20 cellular contexts compared by ENCODE assay signal in the genomic region with DNA sequence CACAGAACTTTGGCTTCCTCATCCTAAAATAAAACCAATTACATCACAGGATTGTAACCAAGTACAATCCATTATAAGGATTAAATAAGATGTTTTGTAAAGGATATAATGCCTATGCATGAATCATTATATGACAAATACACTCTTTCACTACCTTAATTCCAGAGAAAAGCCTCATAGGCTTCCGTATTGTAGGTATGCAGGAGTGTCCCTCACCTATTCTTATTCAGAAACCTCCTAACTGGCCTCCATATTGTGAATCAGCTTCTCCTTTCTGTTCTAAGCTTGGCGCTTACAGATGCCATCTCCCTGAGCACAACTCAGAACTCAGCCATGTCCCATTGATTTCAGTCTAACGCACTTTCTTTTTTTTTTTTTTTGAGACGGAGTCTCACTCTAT.
DNase-seq lines count a peak whose midpoint lies in the region; ATAC-seq, FAIRE-seq and TF ChIP-seq lines count a peak whose summit lies in the region.
"Had no signal": no experiment of that assay in that cellular context is flagged by ENCODE, and none has a peak within 500 bp of the region (broad histone marks: within the 10 kb centered on the region; RNA-seq: fewer than 3 reads in every experiment).

No MANE protein-coding gene starts in this region.

- no peak overlapping the region for H4K91ac ChIP-seq in mesenchymal stem cell (ENCODE audit: low read length)

- no peak overlapping the region for H2BK5ac ChIP-seq in mesenchymal stem cell (ENCODE audit: low read depth, low read length, poor library complexity, severe bottlenecking)

- no peak overlapping the region for H3K9ac ChIP-seq in mesenchymal stem cell (ENCODE audit: low read length)
- H3K9ac ChIP-seq: GM23248 had no signal

- H3K36me3 ChIP-seq in RWPE2 (ENCODE audit: low read depth) (peaks cover 56% of the 10 kb centered on the region), bronchial epithelial cell (ENCODE audit: control insufficient read depth, insufficient read depth, low read length) (peaks cover 2% of the 10 kb centered on the region), esophagus (ENCODE audit: control insufficient read depth in 2 of 2, insufficient read depth in 2 of 2, low read length in 1 of 2) (no peaks in the 10 kb centered on the region), mesenchymal stem cell (ENCODE audit: control insufficient read depth in 1 of 2, insufficient read depth in 2 of 2, low read depth in 1 of 2, low read length in 2 of 2) (peaks cover 10 to 29% of the 10 kb centered on the region in 2 experiments)

- TF ChIP-seq CTCF in RWPE2 (IDR thresholded peaks at IDR 0.05; ENCODE audit: poor library complexity, severe bottlenecking) (no peak), bronchial epithelial cell (IDR thresholded peaks at IDR 0.05; ENCODE audit: insufficient read depth, low read length, severe bottlenecking) (no peak), foreskin keratinocyte (conservative IDR thresholded peaks at IDR 0.05) (no peak), GM10248 (IDR thresholded peaks at IDR 0.05; ENCODE audit: control extremely low read depth, extremely low read depth, low read depth, missing control alignments) (no peak)

- peak; percentile 47; the same call in 1 of the 3 replicates for ATAC-seq in RWPE2 (ENCODE audit: low read depth)
- peak; percentile 80 for ATAC-seq in foreskin keratinocyte
- no peak for ATAC-seq in HG02759 (IDR thresholded peaks at IDR 0.05; ENCODE audit: unreplicated experiment)
- ATAC-seq: HCT116 had no signal

- peak overlapping the region; percentile 6 for H3K27ac ChIP-seq in RWPE2 (ENCODE audit: poor library complexity, severe bottlenecking)
- H3K27ac ChIP-seq in esophagus (ENCODE audit: low read depth in 2 of 2, low read length in 1 of 2) = peak overlapping the region; percentile 21 to 30
- H3K27ac ChIP-seq in foreskin keratinocyte = peak overlapping the region; percentile 56
- H3K27ac ChIP-seq in mesenchymal stem cell (ENCODE audit: low read length, poor library complexity, severe bottlenecking) = no peak overlapping the region
- H3K27ac ChIP-seq: GM23248 had no signal

- H2AFZ ChIP-seq in mesenchymal stem cell (ENCODE audit: low read depth, low read length) = no peak overlapping the region
- H2AFZ ChIP-seq: GM23248 had no signal

- no peak overlapping the region for H2AK5ac ChIP-seq in mesenchymal stem cell (ENCODE audit: low read length, severe bottlenecking)

- H3K4me1 ChIP-seq in RWPE2 (ENCODE audit: insufficient read depth, poor library complexity, severe bottlenecking) (peaks cover 5% of the 10 kb centered on the region), esophagus (ENCODE audit: control insufficient read depth in 2 of 2, insufficient read depth in 2 of 2, low read length in 1 of 2) (no peaks in the 10 kb centered on the region), foreskin keratinocyte (peaks cover 16% of the 10 kb centered on the region), mesenchymal stem cell (ENCODE audit: control insufficient read depth, insufficient read depth, low read depth, low read length) (no peaks in the 10 kb centered on the region)

- no peak overlapping the region for H4K8ac ChIP-seq in mesenchymal stem cell (ENCODE audit: low read length)

- DNase-seq in RWPE2 (ENCODE audit: low spot score) (no peak), bronchial epithelial cell (ENCODE audit: low read depth) (peak; percentile 63), foreskin keratinocyte (peak in 1 of 2 donors; percentile 84), GM10248 (ENCODE audit: extremely low spot score) (no peak), NCI-H748 (lab: John Stamatoyannopoulos, UW; ENCODE audit: unreplicated experiment) (no peak), mesenchymal stem cell (no peak)
- DNase-seq: C1 segment of cervical spinal cord; Calu3; CD4-positive, alpha-beta memory T cell; COR-L47; DMS53; DMS79 treated with DMSO at 0.1 percent for 48 hours; GF-D8; GM23248; H9 had no signal

- POLR2A ChIA-PET in GM10248 (lab: Yijun Ruan, JAX) = no interaction called here

- H3K18ac ChIP-seq in mesenchymal stem cell (ENCODE audit: low read depth in 1 of 2, low read length in 2 of 2) = no peak overlapping the region

- no peak overlapping the region for H2BK120ac ChIP-seq in mesenchymal stem cell (ENCODE audit: low read depth, low read length)

- no peaks in the 10 kb centered on the region for H3K9me3 ChIP-seq in RWPE2 (ENCODE audit: severe bottlenecking)
- no peaks in the 10 kb centered on the region for H3K9me3 ChIP-seq in esophagus (ENCODE audit: control insufficient read depth in 2 of 2, insufficient read depth in 1 of 2, low read depth in 1 of 2, low read length in 1 of 2)
- H3K9me3 ChIP-seq in mesenchymal stem cell (ENCODE audit: control insufficient read depth, low read length) = no peaks in the 10 kb centered on the region

- CTCF ChIA-PET in GM10248 (lab: Yijun Ruan, JAX) = interaction anchor here (1.3 kb wide), 1 partner anchor 12 kb away, joined by 3 read pairs; no protein-coding TSS in a partner anchor

- H2BK12ac ChIP-seq in mesenchymal stem cell (ENCODE audit: low read length in 2 of 2) = no peak overlapping the region

- H3K27me3 ChIP-seq in RWPE2 (ENCODE audit: insufficient read depth, poor library complexity, severe bottlenecking) (no peaks in the 10 kb centered on the region), bronchial epithelial cell (ENCODE audit: control insufficient read depth, insufficient read depth, low read length) (no peaks in the 10 kb centered on the region), esophagus (ENCODE audit: control insufficient read depth in 1 of 2, insufficient read depth in 2 of 2, low read length in 2 of 2) (no peaks in the 10 kb centered on the region), foreskin keratinocyte (no peaks in the 10 kb centered on the region), mesenchymal stem cell (ENCODE audit: control insufficient read depth in 1 of 2, insufficient read depth in 1 of 2, low read length in 2 of 2) (no peaks in the 10 kb centered on the region)

- no peak overlapping the region for H3K4ac ChIP-seq in mesenchymal stem cell (ENCODE audit: low read depth in 1 of 2, low read length in 2 of 2)

- H3K14ac ChIP-seq in mesenchymal stem cell (ENCODE audit: low read length in 2 of 2) = no peak overlapping the region

- no peak overlapping the region for H3K4me3 ChIP-seq in RWPE2 (ENCODE audit: severe bottlenecking)
- no peak overlapping the region for H3K4me3 ChIP-seq in bronchial epithelial cell (ENCODE audit: low read depth, low read length)
- no peak overlapping the region for H3K4me3 ChIP-seq in esophagus (ENCODE audit: low read depth in 1 of 2, low read length in 2 of 2)
- H3K4me3 ChIP-seq in mesenchymal stem cell (ENCODE audit: insufficient read depth in 1 of 2, low read depth in 1 of 2, low read length in 2 of 2) = no peak overlapping the region
- H3K4me3 ChIP-seq: GM23248 had no signal

- no peak overlapping the region for H2BK15ac ChIP-seq in mesenchymal stem cell (ENCODE audit: low read depth, poor library complexity, severe bottlenecking)

- H3K23ac ChIP-seq in mesenchymal stem cell (ENCODE audit: low read length in 2 of 2) = no peak overlapping the region

- peaks cover 12% of the 10 kb centered on the region for H3K79me1 ChIP-seq in mesenchymal stem cell (replicated peaks; ENCODE audit: low read length, poor library complexity, severe bottlenecking)

- WGBS in esophagus, 2 donors = 82 to 83% methylated on average over 4 of the region's 4 CpGs
- WGBS in mesenchymal stem cell = 97% methylated on average over 4 of the region's 4 CpGs

- no peak for FAIRE-seq in bronchial epithelial cell (lab: Jason Lieb, UNC)
- FAIRE-seq: GM12892, GM19239 had no signal

- no peak overlapping the region for H3K4me2 ChIP-seq in mesenchymal stem cell (ENCODE audit: low read length, poor library complexity, severe bottlenecking)
